13 cellular contexts compared by ENCODE assay signal in genomic region chr7:90579181-90579688, GRCh38. TPM values are rescaled to one million over a fixed set of nuclear protein-coding genes. Genes with fewer than 3 reads are reported as not detected.
A peak's percentile ranks its signal among the peaks of the same experiment; 100 is the strongest.
DNase-seq lines count a peak whose midpoint lies in the region; ATAC-seq and TF ChIP-seq lines count a peak whose summit lies in the region.
"Had no signal": no experiment of that assay in that cellular context is flagged by ENCODE, and none has a peak within 500 bp of the region (broad histone marks: within the 10 kb centered on the region; RNA-seq: fewer than 3 reads in every experiment).

No MANE protein-coding gene starts in this region.

- no peak overlapping the region for H2BK15ac ChIP-seq in mesendoderm (replicated peaks; ENCODE audit: low read depth)

- H3K79me1 ChIP-seq in mesendoderm (ENCODE audit: low read length) = no peaks in the 10 kb centered on the region

- no peak overlapping the region for H3K18ac ChIP-seq in mesendoderm (ENCODE audit: low read length)

- H2AFZ ChIP-seq in mammary epithelial cell (ENCODE audit: low read depth, low read length) = peak overlapping the region; percentile 30

- H2AK5ac ChIP-seq in mesendoderm (ENCODE audit: low read length) = no peak overlapping the region

- no peak overlapping the region for H4K8ac ChIP-seq in mesendoderm (ENCODE audit: low read depth, low read length)

- H3K4me1 Mint-ChIP-seq in endodermal cell = no peaks in the 10 kb centered on the region
- H3K4me1 Mint-ChIP-seq: CD4-positive, CD25-positive, alpha-beta regulatory T cell had no signal

- H4K5ac ChIP-seq in mesendoderm (ENCODE audit: low read length) = no peak overlapping the region

- BruUV-seq in mammary epithelial cell (replicated peaks; lab: Mats Ljungman, UMichigan) = TSS peak; percentile 51

- H3K56ac ChIP-seq in mesendoderm (ENCODE audit: low read length) = no peak overlapping the region

- H3K4ac ChIP-seq in mesendoderm (ENCODE audit: low read depth, low read length) = peak overlapping the region; percentile 9

- H3K23ac ChIP-seq in mesendoderm (ENCODE audit: low read length) = no peak overlapping the region

- H3K27me3 ChIP-seq in mammary epithelial cell (ENCODE audit: insufficient read depth, low read length) = no peaks in the 10 kb centered on the region
- H3K27me3 ChIP-seq in mesendoderm (ENCODE audit: insufficient read depth, low read length, poor library complexity) = no peaks in the 10 kb centered on the region
- no peaks in the 10 kb centered on the region for H3K27me3 ChIP-seq in endodermal cell (ENCODE audit: control insufficient read depth, insufficient read depth, low read length, poor library complexity, severe bottlenecking)
- H3K27me3 ChIP-seq: Peyer's patch had no signal

- no peaks in the 10 kb centered on the region for H3K79me2 ChIP-seq in mammary epithelial cell (ENCODE audit: insufficient read depth, low read length)
- no peaks in the 10 kb centered on the region for H3K79me2 ChIP-seq in mesendoderm (ENCODE audit: control insufficient read depth, insufficient read depth, low read length)

- H3K9me3 Mint-ChIP-seq in endodermal cell = no peaks in the 10 kb centered on the region

- DNase-seq in AG10803 (ENCODE audit: low read depth) = peak; percentile 95
- peak; percentile 26 to 38 for DNase-seq in Kasumi-1 (lab: John Stamatoyannopoulos, UW)
- DNase-seq in mammary epithelial cell = peak; percentile 95
- DNase-seq in mesendoderm = peak; percentile 25
- DNase-seq in NCI-H82 (lab: John Stamatoyannopoulos, UW) = no peak
- no peak for DNase-seq in endodermal cell
- no peak for DNase-seq in NK-92 (lab: John Stamatoyannopoulos, UW; ENCODE audit: unreplicated experiment)
- DNase-seq: activated CD4-positive, alpha-beta T cell treated with anti-CD3 and anti-CD28 coated beads for 4 hours; CD4-positive, CD25-positive, alpha-beta regulatory T cell; NCI-H1436; Peyer's patch; stimulated activated naive CD8-positive, alpha-beta T cell treated with anti-CD3 and anti-CD28 coated beads, Interleukin-15, Interleukin-2, amounts not matched to agents 100 U/mL and 50 U/mL, for 24 hours had no signal

- H3K9ac ChIP-seq in mammary epithelial cell (ENCODE audit: insufficient read depth, low read length) = no peak overlapping the region
- no peak overlapping the region for H3K9ac ChIP-seq in mesendoderm (ENCODE audit: low read length)
- no peak overlapping the region for H3K9ac ChIP-seq in endodermal cell (ENCODE audit: extremely low read depth, low read length, poor library complexity, severe bottlenecking)

- 0% methylated on average over 4 of the region's 4 CpGs for WGBS in mammary epithelial cell (ENCODE audit: low coverage, missing lambda C conversion rate)
- no CpG with 5 or more reads among the region's 4 CpGs for WGBS in mesendoderm (ENCODE audit: extremely low coverage, insufficient coverage, low lambda C conversion rate)
- WGBS in endodermal cell (ENCODE audit: insufficient coverage in 1 of 2, insufficient read length in 1 of 2), 2 experiments = 81 to 90% methylated on average over 3 to 4 of the region's 4 CpGs

- no peak for ATAC-seq in HG03097 (IDR thresholded peaks at IDR 0.05; ENCODE audit: low FRiP score, unreplicated experiment)
- ATAC-seq: stimulated activated naive CD8-positive, alpha-beta T cell treated with anti-CD3 and anti-CD28 coated beads, Interleukin-15, Interleukin-2, amounts not matched to agents 100 U/mL and 50 U/mL, for 24 hours had no signal

- intact Hi-C loops in mammary epithelial cell (cut with micrococcal nuclease) = loop anchor here (1.0 kb wide), 1 partner anchor 16 kb away; no protein-coding TSS in a partner anchor

- peak overlapping the region; percentile 31 for H3K4me2 ChIP-seq in mammary epithelial cell (ENCODE audit: insufficient read depth, low read depth, low read length)
- no peak overlapping the region for H3K4me2 ChIP-seq in mesendoderm (ENCODE audit: low read length)

- in situ Hi-C loops in mammary epithelial cell (cut with MboI; ENCODE audit: low sequenced_read_pairs in 2 of 2) = no loop called here

- no peak overlapping the region for H2BK5ac ChIP-seq in mesendoderm (ENCODE audit: low read length)

- H3K4me3 Mint-ChIP-seq in endodermal cell = no peak overlapping the region
- H3K4me3 Mint-ChIP-seq: CD4-positive, CD25-positive, alpha-beta regulatory T cell had no signal

- no peak overlapping the region for H2BK120ac ChIP-seq in mesendoderm (ENCODE audit: low read depth, low read length)

- H3K9me3 ChIP-seq in mammary epithelial cell (replicated peaks; ENCODE audit: insufficient read depth, low read length) (no peaks in the 10 kb centered on the region), endodermal cell (ENCODE audit: control insufficient read depth, low read length) (no peaks in the 10 kb centered on the region)
- H3K9me3 ChIP-seq: Peyer's patch had no signal

- CTCF ChIA-PET in mammary epithelial cell (lab: Charles Lee; ENCODE audit: low non-redundant PET) = no interaction called here

- no peaks in the 10 kb centered on the region for H3K27me3 Mint-ChIP-seq in endodermal cell (ENCODE audit: insufficient read depth)
- H3K27me3 Mint-ChIP-seq: CD4-positive, CD25-positive, alpha-beta regulatory T cell had no signal

- no peaks in the 10 kb centered on the region for H4K20me1 ChIP-seq in mammary epithelial cell (ENCODE audit: insufficient read depth, low read length)

- H3K27ac ChIP-seq in mammary epithelial cell (ENCODE audit: insufficient read depth, low read depth, low read length) (peak overlapping the region; percentile 64), mesendoderm (ENCODE audit: low read depth, low read length) (no peak overlapping the region), endodermal cell (ENCODE audit: low read depth, low read length) (no peak overlapping the region)
- H3K27ac ChIP-seq: Peyer's patch had no signal

- H3K27ac Mint-ChIP-seq in endodermal cell = no peak overlapping the region
- H3K27ac Mint-ChIP-seq: CD4-positive, CD25-positive, alpha-beta regulatory T cell had no signal

- H3K36me3 Mint-ChIP-seq in endodermal cell (ENCODE audit: low read depth) = no peaks in the 10 kb centered on the region
- H3K36me3 Mint-ChIP-seq: CD4-positive, CD25-positive, alpha-beta regulatory T cell had no signal

- H3K36me3 ChIP-seq in mammary epithelial cell (ENCODE audit: insufficient read depth, low read length) (no peaks in the 10 kb centered on the region), mesendoderm (ENCODE audit: control insufficient read depth, insufficient read depth, low read length) (no peaks in the 10 kb centered on the region), endodermal cell (ENCODE audit: control insufficient read depth, insufficient read depth, low read length) (no peaks in the 10 kb centered on the region)
- H3K36me3 ChIP-seq: Peyer's patch had no signal

- dilution Hi-C loops in mammary epithelial cell (cut with HindIII; ENCODE audit: low sequenced_read_pairs) = no loop called here

- TF ChIP-seq CTCF in AG10803 (conservative IDR thresholded peaks at IDR 0.05; ENCODE audit: low read length) (peak; percentile 22), mammary epithelial cell (conservative IDR thresholded peaks at IDR 0.05 in 1 of 2, IDR thresholded peaks at IDR 0.05 in 1 of 2; ENCODE audit: extremely low read depth in 1 of 2, insufficient read depth in 1 of 2, low read depth in 1 of 2, low read length in 2 of 2) (peak; percentile 12 to 17), endodermal cell (conservative IDR thresholded peaks at IDR 0.05) (no peak)

- peaks cover 10% of the 10 kb centered on the region for H3K4me1 ChIP-seq in mammary epithelial cell (ENCODE audit: insufficient read depth, low read length)
- peaks cover 3% of the 10 kb centered on the region for H3K4me1 ChIP-seq in mesendoderm (ENCODE audit: control insufficient read depth, low read depth, low read length)
- no peaks in the 10 kb centered on the region for H3K4me1 ChIP-seq in endodermal cell (ENCODE audit: control insufficient read depth, insufficient read depth, low read length)
- H3K4me1 ChIP-seq: Peyer's patch had no signal

- H3K4me3 ChIP-seq in AG10803 (ENCODE audit: low read length) = no peak overlapping the region
- H3K4me3 ChIP-seq in mammary epithelial cell (replicated peaks in 1 of 3; ENCODE audit: insufficient read depth in 1 of 3, low read depth in 2 of 3, low read length in 3 of 3) = no peak overlapping the region
- no peak overlapping the region for H3K4me3 ChIP-seq in mesendoderm (ENCODE audit: low read length)
- no peak overlapping the region for H3K4me3 ChIP-seq in endodermal cell (ENCODE audit: low read length)
- H3K4me3 ChIP-seq: Peyer's patch had no signal

RNA-seq across cellular contexts. Expression of gene CDK14, which starts 16.9 kb away (rescaled TPM):
- total RNA-seq in mammary epithelial cell (10 to 100 TPM; 23.9 to 43.3 TPM), endodermal cell (10 to 100 TPM in 1 of 2 donors, 1 to 10 TPM in 1; 8.7 to 13.4 TPM)
- polyA plus RNA-seq in mammary epithelial cell = 6.8 TPM
- 46.0 TPM for polyA minus RNA-seq in mammary epithelial cell
- 16.3 TPM for polyA plus RNA-seq in mesendoderm (2013, experiment 1 of 2)
- 18.7 TPM for polyA plus RNA-seq in mesendoderm (2013, experiment 2 of 2)
- polyA plus RNA-seq in endodermal cell (2013, experiment 1 of 2) = 27.6 TPM
- 31.1 TPM for polyA plus RNA-seq in endodermal cell (2013, experiment 2 of 2)

Comparison
In these comparisons a context has a peak if more than half of its experiments do, and no peak if none do; other contexts are left out.
1. DNase-seq: peak in AG10803 (single experiment), Kasumi-1 (2 of 2), mammary epithelial cell (single experiment) and mesendoderm (single experiment); none in NCI-H82 (single experiment), endodermal cell (single experiment) and NK-92 (single experiment).